1 cellular context compared by ENCODE assay signal in the genomic region with DNA sequence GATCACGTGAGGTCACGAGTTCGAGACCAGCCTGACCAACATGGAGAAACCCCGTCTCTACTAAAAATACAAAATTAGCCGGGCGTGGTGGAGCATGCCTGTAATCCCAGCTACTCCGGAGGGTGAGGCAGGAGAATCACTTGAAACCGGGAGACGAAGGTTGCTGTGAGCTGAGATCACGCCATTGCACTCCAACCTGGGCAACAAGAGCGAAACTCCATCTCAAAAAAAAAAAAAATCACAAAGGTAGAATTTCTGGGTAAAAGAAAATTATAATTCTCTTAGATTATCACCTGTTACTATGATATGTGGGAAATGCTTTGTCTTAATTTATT.
TF ChIP-seq lines count a peak whose summit lies in the region.

No MANE protein-coding gene starts in this region.

TF ChIP-seq in K562, 482 proteins besides CTCF, POLR2A, EP300 and RAD21 (continued from another document):
- TF ChIP-seq, protein P1, sequence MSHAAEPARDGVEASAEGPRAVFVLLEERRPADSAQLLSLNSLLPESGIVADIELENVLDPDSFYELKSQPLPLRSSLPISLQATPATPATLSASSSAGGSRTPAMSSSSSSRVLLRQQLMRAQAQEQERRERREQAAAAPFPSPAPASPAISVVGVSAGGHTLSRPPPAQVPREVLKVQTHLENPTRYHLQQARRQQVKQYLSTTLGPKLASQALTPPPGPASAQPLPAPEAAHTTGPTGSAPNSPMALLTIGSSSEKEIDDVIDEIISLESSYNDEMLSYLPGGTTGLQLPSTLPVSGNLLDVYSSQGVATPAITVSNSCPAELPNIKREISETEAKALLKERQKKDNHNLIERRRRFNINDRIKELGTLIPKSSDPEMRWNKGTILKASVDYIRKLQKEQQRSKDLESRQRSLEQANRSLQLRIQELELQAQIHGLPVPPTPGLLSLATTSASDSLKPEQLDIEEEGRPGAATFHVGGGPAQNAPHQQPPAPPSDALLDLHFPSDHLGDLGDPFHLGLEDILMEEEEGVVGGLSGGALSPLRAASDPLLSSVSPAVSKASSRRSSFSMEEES (CRISPR knock-in tag; IDR thresholded peaks at IDR 0.05), result peak; percentile 79; the same call in 1 of the 2 replicates
- peak; percentile 29; the same call in 1 of the 2 replicates for TF ChIP-seq ZNF384 (IDR thresholded peaks at IDR 0.05; ENCODE audit: low read depth, low read length)
- TF ChIP-seq EGR1 (conservative IDR thresholded peaks at IDR 0.05), result 0 out of 2 replicates have a peak, but pooled peaks have one; percentile 3
- TF ChIP-seq, protein P2, sequence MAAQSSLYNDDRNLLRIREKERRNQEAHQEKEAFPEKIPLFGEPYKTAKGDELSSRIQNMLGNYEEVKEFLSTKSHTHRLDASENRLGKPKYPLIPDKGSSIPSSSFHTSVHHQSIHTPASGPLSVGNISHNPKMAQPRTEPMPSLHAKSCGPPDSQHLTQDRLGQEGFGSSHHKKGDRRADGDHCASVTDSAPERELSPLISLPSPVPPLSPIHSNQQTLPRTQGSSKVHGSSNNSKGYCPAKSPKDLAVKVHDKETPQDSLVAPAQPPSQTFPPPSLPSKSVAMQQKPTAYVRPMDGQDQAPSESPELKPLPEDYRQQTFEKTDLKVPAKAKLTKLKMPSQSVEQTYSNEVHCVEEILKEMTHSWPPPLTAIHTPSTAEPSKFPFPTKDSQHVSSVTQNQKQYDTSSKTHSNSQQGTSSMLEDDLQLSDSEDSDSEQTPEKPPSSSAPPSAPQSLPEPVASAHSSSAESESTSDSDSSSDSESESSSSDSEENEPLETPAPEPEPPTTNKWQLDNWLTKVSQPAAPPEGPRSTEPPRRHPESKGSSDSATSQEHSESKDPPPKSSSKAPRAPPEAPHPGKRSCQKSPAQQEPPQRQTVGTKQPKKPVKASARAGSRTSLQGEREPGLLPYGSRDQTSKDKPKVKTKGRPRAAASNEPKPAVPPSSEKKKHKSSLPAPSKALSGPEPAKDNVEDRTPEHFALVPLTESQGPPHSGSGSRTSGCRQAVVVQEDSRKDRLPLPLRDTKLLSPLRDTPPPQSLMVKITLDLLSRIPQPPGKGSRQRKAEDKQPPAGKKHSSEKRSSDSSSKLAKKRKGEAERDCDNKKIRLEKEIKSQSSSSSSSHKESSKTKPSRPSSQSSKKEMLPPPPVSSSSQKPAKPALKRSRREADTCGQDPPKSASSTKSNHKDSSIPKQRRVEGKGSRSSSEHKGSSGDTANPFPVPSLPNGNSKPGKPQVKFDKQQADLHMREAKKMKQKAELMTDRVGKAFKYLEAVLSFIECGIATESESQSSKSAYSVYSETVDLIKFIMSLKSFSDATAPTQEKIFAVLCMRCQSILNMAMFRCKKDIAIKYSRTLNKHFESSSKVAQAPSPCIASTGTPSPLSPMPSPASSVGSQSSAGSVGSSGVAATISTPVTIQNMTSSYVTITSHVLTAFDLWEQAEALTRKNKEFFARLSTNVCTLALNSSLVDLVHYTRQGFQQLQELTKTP (IDR thresholded peaks at IDR 0.05; ENCODE audit: low read depth in 1 of 2, partially characterized antibody in 2 of 2), result peak in 1 of 2 experiments; percentile 32
- TF ChIP-seq SMARCA5 (IDR thresholded peaks at IDR 0.05), result 0 out of 2 replicates have a peak, but pooled peaks have one; percentile 51
- peak; percentile 42 for TF ChIP-seq DPF2 (IDR thresholded peaks at IDR 0.05)
- 0 out of 2 replicates have a peak, but pooled peaks have one; percentile 8 for TF ChIP-seq SMARCE1 (IDR thresholded peaks at IDR 0.05)
- TF ChIP-seq TRIM28 (IDR thresholded peaks at IDR 0.05), result peak; percentile 38; the same call in 1 of the 2 replicates
- TF ChIP-seq, protein P3, sequence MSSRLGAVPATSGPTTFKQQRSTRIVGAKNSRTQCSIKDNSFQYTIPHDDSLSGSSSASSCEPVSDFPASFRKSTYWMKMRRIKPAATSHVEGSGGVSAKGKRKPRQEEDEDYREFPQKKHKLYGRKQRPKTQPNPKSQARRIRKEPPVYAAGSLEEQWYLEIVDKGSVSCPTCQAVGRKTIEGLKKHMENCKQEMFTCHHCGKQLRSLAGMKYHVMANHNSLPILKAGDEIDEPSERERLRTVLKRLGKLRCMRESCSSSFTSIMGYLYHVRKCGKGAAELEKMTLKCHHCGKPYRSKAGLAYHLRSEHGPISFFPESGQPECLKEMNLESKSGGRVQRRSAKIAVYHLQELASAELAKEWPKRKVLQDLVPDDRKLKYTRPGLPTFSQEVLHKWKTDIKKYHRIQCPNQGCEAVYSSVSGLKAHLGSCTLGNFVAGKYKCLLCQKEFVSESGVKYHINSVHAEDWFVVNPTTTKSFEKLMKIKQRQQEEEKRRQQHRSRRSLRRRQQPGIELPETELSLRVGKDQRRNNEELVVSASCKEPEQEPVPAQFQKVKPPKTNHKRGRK (tag; IDR thresholded peaks at IDR 0.05), result peak; percentile 53; the same call in 1 of the 2 replicates
- peak; percentile 95 for TF ChIP-seq ADNP (tag; IDR thresholded peaks at IDR 0.05)
- TF ChIP-seq, protein P4, sequence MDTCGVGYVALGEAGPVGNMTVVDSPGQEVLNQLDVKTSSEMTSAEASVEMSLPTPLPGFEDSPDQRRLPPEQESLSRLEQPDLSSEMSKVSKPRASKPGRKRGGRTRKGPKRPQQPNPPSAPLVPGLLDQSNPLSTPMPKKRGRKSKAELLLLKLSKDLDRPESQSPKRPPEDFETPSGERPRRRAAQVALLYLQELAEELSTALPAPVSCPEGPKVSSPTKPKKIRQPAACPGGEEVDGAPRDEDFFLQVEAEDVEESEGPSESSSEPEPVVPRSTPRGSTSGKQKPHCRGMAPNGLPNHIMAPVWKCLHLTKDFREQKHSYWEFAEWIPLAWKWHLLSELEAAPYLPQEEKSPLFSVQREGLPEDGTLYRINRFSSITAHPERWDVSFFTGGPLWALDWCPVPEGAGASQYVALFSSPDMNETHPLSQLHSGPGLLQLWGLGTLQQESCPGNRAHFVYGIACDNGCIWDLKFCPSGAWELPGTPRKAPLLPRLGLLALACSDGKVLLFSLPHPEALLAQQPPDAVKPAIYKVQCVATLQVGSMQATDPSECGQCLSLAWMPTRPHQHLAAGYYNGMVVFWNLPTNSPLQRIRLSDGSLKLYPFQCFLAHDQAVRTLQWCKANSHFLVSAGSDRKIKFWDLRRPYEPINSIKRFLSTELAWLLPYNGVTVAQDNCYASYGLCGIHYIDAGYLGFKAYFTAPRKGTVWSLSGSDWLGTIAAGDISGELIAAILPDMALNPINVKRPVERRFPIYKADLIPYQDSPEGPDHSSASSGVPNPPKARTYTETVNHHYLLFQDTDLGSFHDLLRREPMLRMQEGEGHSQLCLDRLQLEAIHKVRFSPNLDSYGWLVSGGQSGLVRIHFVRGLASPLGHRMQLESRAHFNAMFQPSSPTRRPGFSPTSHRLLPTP (IDR thresholded peaks at IDR 0.05; ENCODE audit: borderline replicate concordance, extremely low read depth, insufficient read length), result peak; percentile 55
